In genomic region chr1:46488343-46489168, GRCh38 we compare ENCODE assay signal across 13 cellular contexts. TPM values are rescaled to one million over a fixed set of nuclear protein-coding genes. Genes with fewer than 3 reads are reported as not detected.
DNase-seq lines count a peak whose midpoint lies in the region; ATAC-seq lines count a peak whose summit lies in the region.
"Had no signal": no experiment of that assay in that cellular context is flagged by ENCODE, and none has a peak within 500 bp of the region (broad histone marks: within the 10 kb centered on the region; RNA-seq: fewer than 3 reads in every experiment).

No MANE protein-coding gene starts in this region.

- no peaks in the 10 kb centered on the region for H3K36me3 ChIP-seq in ES-I3 (ENCODE audit: insufficient read depth, low read length)
- H3K36me3 ChIP-seq: tibial artery had no signal

- H3K27me3 Mint-ChIP-seq in activated T-cell treated with anti-CD3 and anti-CD28 coated beads, Interleukin-2, amount 50 U/mL, for 72 hours (ENCODE audit: low read depth): peaks cover 90% of the 10 kb centered on the region

- peaks cover 19% of the 10 kb centered on the region for H3K4me1 ChIP-seq in ES-I3 (ENCODE audit: insufficient read depth, low read length)

- ATAC-seq in activated T-cell treated with anti-CD3 and anti-CD28 coated beads, Interleukin-2, amount 50 U/mL, for 72 hours (replicated peaks in 1 of 2): peak; percentile 59 to 65
- ATAC-seq in HG03520 (IDR thresholded peaks at IDR 0.05; ENCODE audit: unreplicated experiment) (no peak), HG03442 (IDR thresholded peaks at IDR 0.05; ENCODE audit: unreplicated experiment) (no peak)

- no peaks in the 10 kb centered on the region for H3K9me3 Mint-ChIP-seq in activated T-cell treated with anti-CD3 and anti-CD28 coated beads, Interleukin-2, amount 50 U/mL, for 72 hours

- no peak overlapping the region for H3K27ac Mint-ChIP-seq in activated T-cell treated with anti-CD3 and anti-CD28 coated beads, Interleukin-2, amount 50 U/mL, for 72 hours

- H3K9ac ChIP-seq in ES-I3 (ENCODE audit: low read depth, low read length): peak overlapping the region; percentile 61; the same call in 1 of the 2 replicates

- peaks cover 2 to 5% of the 10 kb centered on the region in 2 donors for H3K36me3 Mint-ChIP-seq in activated T-cell treated with anti-CD3 and anti-CD28 coated beads, Interleukin-2, amount 50 U/mL, for 72 hours (ENCODE audit: insufficient read depth in 2 of 2)

- no peaks in the 10 kb centered on the region for H3K9me3 ChIP-seq in ES-I3 (ENCODE audit: control insufficient read depth, insufficient read depth, low read length)
- peaks cover 3% of the 10 kb centered on the region for H3K9me3 ChIP-seq in iPS-18c (ENCODE audit: control insufficient read depth, insufficient read depth, low read length)
- H3K9me3 ChIP-seq: tibial artery had no signal

- peak overlapping the region; percentile 71 to 83 for H3K4me3 Mint-ChIP-seq in activated T-cell treated with anti-CD3 and anti-CD28 coated beads, Interleukin-2, amount 50 U/mL, for 72 hours

- H3K4me3 ChIP-seq in iPS-18c (ENCODE audit: insufficient read depth, low read depth, low read length): peak overlapping the region; percentile 68; the same call in 1 of the 2 replicates

- DNase-seq in AG08395 (ENCODE audit: low spot score) (peak; percentile 38), NCI-H510A treated with DMSO at 0.1 percent for 48 hours (lab: John Stamatoyannopoulos, UW) (no peak), SHP77 treated with DMSO at 0.1 percent for 48 hours (lab: John Stamatoyannopoulos, UW) (no peak)
- peak; percentile 24 to 50 for DNase-seq in activated T-cell treated with anti-CD3 and anti-CD28 coated beads, Interleukin-2, amount 50 U/mL, for 72 hours
- DNase-seq: GF-D8, NCI-H524 treated with DMSO at 0.1 percent for 48 hours, tibial artery had no signal

- peaks cover 37% of the 10 kb centered on the region for H3K4me1 Mint-ChIP-seq in activated T-cell treated with anti-CD3 and anti-CD28 coated beads, Interleukin-2, amount 50 U/mL, for 72 hours (ENCODE audit: low read depth)

RNA-seq across cellular contexts. Expression of gene DMBX1, which starts 1.1 kb away (rescaled TPM):
- total RNA-seq in activated T-cell treated with anti-CD3 and anti-CD28 coated beads, Interleukin-2, amount 50 U/mL, for 72 hours: under 1 TPM in 1 of 2 donors, not detected in 1; 0.37 TPM
- total RNA-seq: dermis blood vessel endothelial cell, lung microvascular endothelial cell had no signal

Comparison
In these comparisons a context has a peak if more than half of its experiments do, and no peak if none do; other contexts are left out.
1. DNase-seq: peak in AG08395 (single experiment) and activated T-cell treated with anti-CD3 and anti-CD28 coated beads, Interleukin-2, amount 50 U/mL, for 72 hours (2 of 2); none in NCI-H510A treated with DMSO at 0.1 percent for 48 hours (single experiment) and SHP77 treated with DMSO at 0.1 percent for 48 hours (single experiment).
2. ATAC-seq: peak in activated T-cell treated with anti-CD3 and anti-CD28 coated beads, Interleukin-2, amount 50 U/mL, for 72 hours (2 of 2); none in HG03520 (single experiment) and HG03442 (single experiment).